1 cellular context compared by ENCODE assay signal in genomic region chr17:78351449-78352006, GRCh38.
A peak's percentile ranks its signal among the peaks of the same experiment; 100 is the strongest.
TF ChIP-seq lines count a peak whose summit lies in the region.

No MANE protein-coding gene starts in this region.

TF ChIP-seq in HepG2, 621 proteins besides CTCF, POLR2A, EP300 and RAD21 (continued from another document and continues in another):
- TF ChIP-seq, protein P1, sequence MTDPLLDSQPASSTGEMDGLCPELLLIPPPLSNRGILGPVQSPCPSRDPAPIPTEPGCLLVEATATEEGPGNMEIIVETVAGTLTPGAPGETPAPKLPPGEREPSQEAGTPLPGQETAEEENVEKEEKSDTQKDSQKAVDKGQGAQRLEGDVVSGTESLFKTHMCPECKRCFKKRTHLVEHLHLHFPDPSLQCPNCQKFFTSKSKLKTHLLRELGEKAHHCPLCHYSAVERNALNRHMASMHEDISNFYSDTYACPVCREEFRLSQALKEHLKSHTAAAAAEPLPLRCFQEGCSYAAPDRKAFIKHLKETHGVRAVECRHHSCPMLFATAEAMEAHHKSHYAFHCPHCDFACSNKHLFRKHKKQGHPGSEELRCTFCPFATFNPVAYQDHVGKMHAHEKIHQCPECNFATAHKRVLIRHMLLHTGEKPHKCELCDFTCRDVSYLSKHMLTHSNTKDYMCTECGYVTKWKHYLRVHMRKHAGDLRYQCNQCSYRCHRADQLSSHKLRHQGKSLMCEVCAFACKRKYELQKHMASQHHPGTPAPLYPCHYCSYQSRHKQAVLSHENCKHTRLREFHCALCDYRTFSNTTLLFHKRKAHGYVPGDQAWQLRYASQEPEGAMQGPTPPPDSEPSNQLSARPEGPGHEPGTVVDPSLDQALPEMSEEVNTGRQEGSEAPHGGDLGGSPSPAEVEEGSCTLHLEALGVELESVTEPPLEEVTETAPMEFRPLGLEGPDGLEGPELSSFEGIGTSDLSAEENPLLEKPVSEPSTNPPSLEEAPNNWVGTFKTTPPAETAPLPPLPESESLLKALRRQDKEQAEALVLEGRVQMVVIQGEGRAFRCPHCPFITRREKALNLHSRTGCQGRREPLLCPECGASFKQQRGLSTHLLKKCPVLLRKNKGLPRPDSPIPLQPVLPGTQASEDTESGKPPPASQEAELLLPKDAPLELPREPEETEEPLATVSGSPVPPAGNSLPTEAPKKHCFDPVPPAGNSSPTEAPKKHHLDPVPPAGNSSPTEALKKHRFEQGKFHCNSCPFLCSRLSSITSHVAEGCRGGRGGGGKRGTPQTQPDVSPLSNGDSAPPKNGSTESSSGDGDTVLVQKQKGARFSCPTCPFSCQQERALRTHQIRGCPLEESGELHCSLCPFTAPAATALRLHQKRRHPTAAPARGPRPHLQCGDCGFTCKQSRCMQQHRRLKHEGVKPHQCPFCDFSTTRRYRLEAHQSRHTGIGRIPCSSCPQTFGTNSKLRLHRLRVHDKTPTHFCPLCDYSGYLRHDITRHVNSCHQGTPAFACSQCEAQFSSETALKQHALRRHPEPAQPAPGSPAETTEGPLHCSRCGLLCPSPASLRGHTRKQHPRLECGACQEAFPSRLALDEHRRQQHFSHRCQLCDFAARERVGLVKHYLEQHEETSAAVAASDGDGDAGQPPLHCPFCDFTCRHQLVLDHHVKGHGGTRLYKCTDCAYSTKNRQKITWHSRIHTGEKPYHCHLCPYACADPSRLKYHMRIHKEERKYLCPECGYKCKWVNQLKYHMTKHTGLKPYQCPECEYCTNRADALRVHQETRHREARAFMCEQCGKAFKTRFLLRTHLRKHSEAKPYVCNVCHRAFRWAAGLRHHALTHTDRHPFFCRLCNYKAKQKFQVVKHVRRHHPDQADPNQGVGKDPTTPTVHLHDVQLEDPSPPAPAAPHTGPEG (CRISPR knock-in tag; IDR thresholded peaks at IDR 0.05), result no peak
- TF ChIP-seq ARNT (IDR thresholded peaks at IDR 0.05) (no peak), ZFAT (CRISPR knock-in tag; conservative IDR thresholded peaks at IDR 0.05) (no peak), ZSCAN21 (CRISPR knock-in tag; IDR thresholded peaks at IDR 0.05; ENCODE audit: borderline replicate concordance) (no peak; the same call in 1 of the 2 replicates), ZNF737 (CRISPR knock-in tag; IDR thresholded peaks at IDR 0.05; ENCODE audit: borderline replicate concordance) (no peak), ZFP36L2 (CRISPR knock-in tag; IDR thresholded peaks at IDR 0.05) (no peak), SALL1 (CRISPR knock-in tag; IDR thresholded peaks at IDR 0.05) (peak; percentile 63), SOX6 (IDR thresholded peaks at IDR 0.05) (no peak), SOX6 (CRISPR knock-in tag; IDR thresholded peaks at IDR 0.05) (no peak), PITX1 (CRISPR knock-in tag; IDR thresholded peaks at IDR 0.05) (no peak), HMG20B (CRISPR knock-in tag; conservative IDR thresholded peaks at IDR 0.05) (peak; percentile 77; the same call in 1 of the 2 replicates), YY1 (IDR thresholded peaks at IDR 0.05; ENCODE audit: insufficient read depth, insufficient replicate concordance, low read depth, low read length) (no peak), SOX5 (CRISPR knock-in tag; IDR thresholded peaks at IDR 0.05; ENCODE audit: borderline replicate concordance) (peak; percentile 41; the same call in 1 of the 2 replicates), NFE2 (CRISPR knock-in tag; IDR thresholded peaks at IDR 0.05) (peak; percentile 20; the same call in 1 of the 2 replicates), MXI1 (IDR thresholded peaks at IDR 0.05; ENCODE audit: borderline replicate concordance, low read depth, low read length) (no peak), NCOA5 (CRISPR knock-in tag; IDR thresholded peaks at IDR 0.05) (no peak), ZNF329 (CRISPR knock-in tag; IDR thresholded peaks at IDR 0.05; ENCODE audit: low read depth) (no peak), ZBTB20 (CRISPR knock-in tag; IDR thresholded peaks at IDR 0.05; ENCODE audit: borderline replicate concordance, low read depth) (no peak), RNF2 (conservative IDR thresholded peaks at IDR 0.05; ENCODE audit: low read depth) (no peak), ZNF441 (CRISPR knock-in tag; IDR thresholded peaks at IDR 0.05; ENCODE audit: borderline replicate concordance) (no peak), ARNT2 (CRISPR knock-in tag; IDR thresholded peaks at IDR 0.05; ENCODE audit: low read depth) (peak; percentile 66; the same call in 1 of the 2 replicates), ZNF251 (CRISPR knock-in tag; IDR thresholded peaks at IDR 0.05) (no peak), UBTF (CRISPR knock-in tag; IDR thresholded peaks at IDR 0.05) (peak; percentile 81), TEAD3 (CRISPR knock-in tag; optimal IDR thresholded peaks at IDR 0.05; ENCODE audit: borderline replicate concordance) (peak; percentile 32), AKNA (CRISPR knock-in tag; IDR thresholded peaks at IDR 0.05; ENCODE audit: borderline replicate concordance) (no peak)
- TF ChIP-seq, protein P2, sequence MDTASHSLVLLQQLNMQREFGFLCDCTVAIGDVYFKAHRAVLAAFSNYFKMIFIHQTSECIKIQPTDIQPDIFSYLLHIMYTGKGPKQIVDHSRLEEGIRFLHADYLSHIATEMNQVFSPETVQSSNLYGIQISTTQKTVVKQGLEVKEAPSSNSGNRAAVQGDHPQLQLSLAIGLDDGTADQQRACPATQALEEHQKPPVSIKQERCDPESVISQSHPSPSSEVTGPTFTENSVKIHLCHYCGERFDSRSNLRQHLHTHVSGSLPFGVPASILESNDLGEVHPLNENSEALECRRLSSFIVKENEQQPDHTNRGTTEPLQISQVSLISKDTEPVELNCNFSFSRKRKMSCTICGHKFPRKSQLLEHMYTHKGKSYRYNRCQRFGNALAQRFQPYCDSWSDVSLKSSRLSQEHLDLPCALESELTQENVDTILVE (CRISPR knock-in tag; IDR thresholded peaks at IDR 0.05), result peak; percentile 65; the same call in 1 of the 2 replicates
- TF ChIP-seq, protein P3, sequence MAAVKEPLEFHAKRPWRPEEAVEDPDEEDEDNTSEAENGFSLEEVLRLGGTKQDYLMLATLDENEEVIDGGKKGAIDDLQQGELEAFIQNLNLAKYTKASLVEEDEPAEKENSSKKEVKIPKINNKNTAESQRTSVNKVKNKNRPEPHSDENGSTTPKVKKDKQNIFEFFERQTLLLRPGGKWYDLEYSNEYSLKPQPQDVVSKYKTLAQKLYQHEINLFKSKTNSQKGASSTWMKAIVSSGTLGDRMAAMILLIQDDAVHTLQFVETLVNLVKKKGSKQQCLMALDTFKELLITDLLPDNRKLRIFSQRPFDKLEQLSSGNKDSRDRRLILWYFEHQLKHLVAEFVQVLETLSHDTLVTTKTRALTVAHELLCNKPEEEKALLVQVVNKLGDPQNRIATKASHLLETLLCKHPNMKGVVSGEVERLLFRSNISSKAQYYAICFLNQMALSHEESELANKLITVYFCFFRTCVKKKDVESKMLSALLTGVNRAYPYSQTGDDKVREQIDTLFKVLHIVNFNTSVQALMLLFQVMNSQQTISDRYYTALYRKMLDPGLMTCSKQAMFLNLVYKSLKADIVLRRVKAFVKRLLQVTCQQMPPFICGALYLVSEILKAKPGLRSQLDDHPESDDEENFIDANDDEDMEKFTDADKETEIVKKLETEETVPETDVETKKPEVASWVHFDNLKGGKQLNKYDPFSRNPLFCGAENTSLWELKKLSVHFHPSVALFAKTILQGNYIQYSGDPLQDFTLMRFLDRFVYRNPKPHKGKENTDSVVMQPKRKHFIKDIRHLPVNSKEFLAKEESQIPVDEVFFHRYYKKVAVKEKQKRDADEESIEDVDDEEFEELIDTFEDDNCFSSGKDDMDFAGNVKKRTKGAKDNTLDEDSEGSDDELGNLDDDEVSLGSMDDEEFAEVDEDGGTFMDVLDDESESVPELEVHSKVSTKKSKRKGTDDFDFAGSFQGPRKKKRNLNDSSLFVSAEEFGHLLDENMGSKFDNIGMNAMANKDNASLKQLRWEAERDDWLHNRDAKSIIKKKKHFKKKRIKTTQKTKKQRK (IDR thresholded peaks at IDR 0.05; ENCODE audit: low read length), result no peak
- TF ChIP-seq, protein P4, sequence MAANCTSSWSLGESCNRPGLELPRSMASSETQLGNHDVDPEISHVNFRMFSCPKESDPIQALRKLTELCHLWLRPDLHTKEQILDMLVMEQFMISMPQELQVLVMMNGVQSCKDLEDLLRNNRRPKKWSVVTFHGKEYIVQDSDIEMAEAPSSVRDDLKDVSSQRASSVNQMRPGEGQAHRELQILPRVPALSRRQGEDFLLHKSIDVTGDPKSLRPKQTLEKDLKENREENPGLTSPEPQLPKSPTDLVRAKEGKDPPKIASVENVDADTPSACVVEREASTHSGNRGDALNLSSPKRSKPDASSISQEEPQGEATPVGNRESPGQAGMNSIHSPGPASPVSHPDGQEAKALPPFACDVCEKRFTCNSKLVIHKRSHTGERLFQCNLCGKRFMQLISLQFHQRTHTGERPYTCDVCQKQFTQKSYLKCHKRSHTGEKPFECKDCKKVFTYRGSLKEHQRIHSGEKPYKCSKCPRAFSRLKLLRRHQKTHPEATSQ (CRISPR knock-in tag; IDR thresholded peaks at IDR 0.05; ENCODE audit: borderline replicate concordance), result no peak
- TF ChIP-seq, protein P5, sequence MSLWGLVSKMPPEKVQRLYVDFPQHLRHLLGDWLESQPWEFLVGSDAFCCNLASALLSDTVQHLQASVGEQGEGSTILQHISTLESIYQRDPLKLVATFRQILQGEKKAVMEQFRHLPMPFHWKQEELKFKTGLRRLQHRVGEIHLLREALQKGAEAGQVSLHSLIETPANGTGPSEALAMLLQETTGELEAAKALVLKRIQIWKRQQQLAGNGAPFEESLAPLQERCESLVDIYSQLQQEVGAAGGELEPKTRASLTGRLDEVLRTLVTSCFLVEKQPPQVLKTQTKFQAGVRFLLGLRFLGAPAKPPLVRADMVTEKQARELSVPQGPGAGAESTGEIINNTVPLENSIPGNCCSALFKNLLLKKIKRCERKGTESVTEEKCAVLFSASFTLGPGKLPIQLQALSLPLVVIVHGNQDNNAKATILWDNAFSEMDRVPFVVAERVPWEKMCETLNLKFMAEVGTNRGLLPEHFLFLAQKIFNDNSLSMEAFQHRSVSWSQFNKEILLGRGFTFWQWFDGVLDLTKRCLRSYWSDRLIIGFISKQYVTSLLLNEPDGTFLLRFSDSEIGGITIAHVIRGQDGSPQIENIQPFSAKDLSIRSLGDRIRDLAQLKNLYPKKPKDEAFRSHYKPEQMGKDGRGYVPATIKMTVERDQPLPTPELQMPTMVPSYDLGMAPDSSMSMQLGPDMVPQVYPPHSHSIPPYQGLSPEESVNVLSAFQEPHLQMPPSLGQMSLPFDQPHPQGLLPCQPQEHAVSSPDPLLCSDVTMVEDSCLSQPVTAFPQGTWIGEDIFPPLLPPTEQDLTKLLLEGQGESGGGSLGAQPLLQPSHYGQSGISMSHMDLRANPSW (CRISPR knock-in tag; IDR thresholded peaks at IDR 0.05; ENCODE audit: borderline replicate concordance), result no peak
